Comparison of ENCODE assay signal across 35 cellular contexts in the genomic region with DNA sequence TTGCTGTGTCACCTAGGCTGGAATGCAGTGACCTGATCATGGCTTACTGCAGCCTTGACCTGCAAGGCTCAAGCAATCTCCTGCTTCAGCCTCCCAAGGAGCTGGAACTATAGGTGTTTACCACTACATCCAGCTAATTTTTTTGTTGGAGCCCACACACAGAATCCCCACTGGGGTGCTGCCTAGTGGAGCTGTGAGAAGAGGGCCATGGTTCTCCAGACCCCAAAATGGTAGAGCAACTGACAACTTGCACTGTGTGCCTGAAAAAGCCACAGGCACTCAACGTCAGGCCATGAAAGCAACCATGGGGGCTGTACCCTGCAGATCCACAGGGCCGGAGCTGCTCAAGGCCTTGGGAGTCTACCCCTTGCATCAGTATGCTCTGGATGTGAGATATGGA. TPM values are rescaled to one million over a fixed set of nuclear protein-coding genes. Genes with fewer than 3 reads are reported as not detected.
DNase-seq lines count a peak whose midpoint lies in the region; ATAC-seq, FAIRE-seq and TF ChIP-seq lines count a peak whose summit lies in the region.
"Had no signal": no experiment of that assay in that cellular context is flagged by ENCODE, and none has a peak within 500 bp of the region (broad histone marks: within the 10 kb centered on the region; RNA-seq: fewer than 3 reads in every experiment).

No MANE protein-coding gene starts in this region.

- no peak for TF ChIP-seq RAD21 in H1 (IDR thresholded peaks at IDR 0.05 in 1 of 2, conservative IDR thresholded peaks at IDR 0.05 in 1 of 2; ENCODE audit: low read depth in 2 of 2, low read length in 2 of 2)

- no peak overlapping the region for H3K23ac ChIP-seq in H1 (ENCODE audit: insufficient read length)

- H2BK120ac ChIP-seq in H1 (replicated peaks; ENCODE audit: low read depth, low read length) = no peak overlapping the region

- H2BK15ac ChIP-seq in H1 (ENCODE audit: low read length) = no peak overlapping the region

- no peak overlapping the region for H3K14ac ChIP-seq in H1 (ENCODE audit: insufficient read length)

- peak overlapping the region; percentile 31 for H3K4me3 Mint-ChIP-seq in activated naive CD4-positive, alpha-beta T cell treated with anti-CD3 and anti-CD28 coated beads, Interleukin-2, amount 50 U/mL, for 24 hours
- H3K4me3 Mint-ChIP-seq in T-helper 17 cell (no peak overlapping the region), type B pancreatic cell (no peak overlapping the region)
- peak overlapping the region in 1 of 2 donors; percentile 83 for H3K4me3 Mint-ChIP-seq in stimulated activated naive B cell treated with anti-CD40 and anti-IgM and Interleukin-4, amounts not matched to agents 10 μg/mL and 1 μg/mL and 100 μg/mL, for 72 hours
- H3K4me3 Mint-ChIP-seq: activated CD8-positive, alpha-beta memory T cell treated with anti-CD3 and anti-CD28 coated beads, Interleukin-2, amount 10 ng/mL, durations not matched to agents 7 days and 5 days; activated T-helper 1 cell treated with anti-CD3 and anti-CD28 coated beads, Interleukin-12 subunit alpha, Interleukin-12 subunit beta, Interleukin-2, Interleukin-4 antibody, amounts not matched to agents 30 ng/mL and 10 ng/mL and 1 ng/mL, durations not matched to agents 14 hours and 24 hours and 36 hours; brain; HFFc6; mesothelial cell of epicardium; nephron progenitor cell had no signal

- H4K91ac ChIP-seq in H1 (replicated peaks; ENCODE audit: insufficient read length, low read length) = no peak overlapping the region

- H2BK12ac ChIP-seq in H1 (ENCODE audit: low read depth, low read length) = peak overlapping the region; percentile 32; the same call in 1 of the 2 replicates

- no peak for TF ChIP-seq CTCF in H1 (IDR thresholded peaks at IDR 0.05; ENCODE audit: control extremely low read depth in 1 of 3, insufficient read depth in 1 of 3, low read depth in 1 of 3, low read length in 3 of 3)
- TF ChIP-seq CTCF in type B pancreatic cell (conservative IDR thresholded peaks at IDR 0.05) = no peak

- no peak overlapping the region for H2BK5ac ChIP-seq in H1 (ENCODE audit: low read depth, low read length)

- no peak for TF ChIP-seq POLR2A in H1 (IDR thresholded peaks at IDR 0.05; ENCODE audit: control extremely low read depth in 1 of 2, low read depth in 2 of 2, low read length in 2 of 2)

- no peak for ATAC-seq in T-helper 17 cell
- no peak for ATAC-seq in stimulated activated naive B cell treated with anti-CD40 and anti-IgM and Interleukin-4, amounts not matched to agents 10 μg/mL and 1 μg/mL and 100 μg/mL, for 72 hours (replicated peaks)
- ATAC-seq: left ventricle myocardium superior, pancreas, SK-N-SH treated with all-trans-retinoic acid at 6 μM for 48 hours had no signal

- H2AK5ac ChIP-seq in H1 (ENCODE audit: low read depth, low read length) = no peak overlapping the region

- no peak for TF ChIP-seq EP300 in H1 (IDR thresholded peaks at IDR 0.05; ENCODE audit: borderline replicate concordance in 1 of 2, low read depth in 2 of 2, low read length in 2 of 2)

- no peak overlapping the region for H3K4me2 ChIP-seq in H1 (ENCODE audit: insufficient read depth in 1 of 2, low read depth in 2 of 2, low read length in 2 of 2)
- H3K4me2 ChIP-seq: hepatocyte had no signal

- 87% methylated on average over 2 of the region's 2 CpGs; no CpG with 5 or more reads in 1 of the 2 experiments for whole genome bisulfite sequencing in H1 (ENCODE audit: extremely low coverage in 1 of 2, insufficient coverage in 1 of 2, insufficient read length in 1 of 2, insufficient replicate concordance in 2 of 2, low coverage in 1 of 2, low lambda C conversion rate in 2 of 2, missing lambda C conversion rate in 1 of 2), 2 experiments

- no peak overlapping the region for H3K56ac ChIP-seq in H1 (replicated peaks; ENCODE audit: insufficient read length, low read depth, low read length)

- no peaks in the 10 kb centered on the region for H3K27me3 ChIP-seq in H1 (replicated peaks in 1 of 4; ENCODE audit: control insufficient read depth in 3 of 4, extremely low read depth in 1 of 4, insufficient read depth in 3 of 4, low read length in 3 of 4)
- H3K27me3 ChIP-seq: hepatocyte, MG63, pancreas, right atrium auricular region, thyroid gland had no signal

- H3K36me3 Mint-ChIP-seq in activated naive CD4-positive, alpha-beta T cell treated with anti-CD3 and anti-CD28 coated beads, Interleukin-2, amount 50 U/mL, for 24 hours = peaks cover 7% of the 10 kb centered on the region
- peaks cover 3% of the 10 kb centered on the region for H3K36me3 Mint-ChIP-seq in T-helper 17 cell (ENCODE audit: low read depth)
- peaks cover 37 to 43% of the 10 kb centered on the region in 2 donors for H3K36me3 Mint-ChIP-seq in stimulated activated naive B cell treated with anti-CD40 and anti-IgM and Interleukin-4, amounts not matched to agents 10 μg/mL and 1 μg/mL and 100 μg/mL, for 72 hours
- H3K36me3 Mint-ChIP-seq in type B pancreatic cell = no peaks in the 10 kb centered on the region
- H3K36me3 Mint-ChIP-seq: brain, mesothelial cell of epicardium had no signal

- no peak overlapping the region for H2BK20ac ChIP-seq in H1 (ENCODE audit: low read length)

- no peak overlapping the region for H3K9ac ChIP-seq in H1 (replicated peaks in 1 of 4; ENCODE audit: extremely low read depth in 1 of 4, low read depth in 3 of 4, low read length in 3 of 4)

- no peaks in the 10 kb centered on the region for H3K79me1 ChIP-seq in H1 (ENCODE audit: low read depth, low read length)

- H3K23me2 ChIP-seq in H1 (ENCODE audit: low read depth, low read length) = no peaks in the 10 kb centered on the region

- peaks cover 91% of the 10 kb centered on the region for H3K4me1 Mint-ChIP-seq in activated naive CD4-positive, alpha-beta T cell treated with anti-CD3 and anti-CD28 coated beads, Interleukin-2, amount 50 U/mL, for 24 hours
- H3K4me1 Mint-ChIP-seq in T-helper 17 cell (peaks cover 33% of the 10 kb centered on the region), type B pancreatic cell (ENCODE audit: unreplicated experiment) (peaks cover 4% of the 10 kb centered on the region)
- peaks cover 54 to 72% of the 10 kb centered on the region in 2 donors for H3K4me1 Mint-ChIP-seq in stimulated activated naive B cell treated with anti-CD40 and anti-IgM and Interleukin-4, amounts not matched to agents 10 μg/mL and 1 μg/mL and 100 μg/mL, for 72 hours
- H3K4me1 Mint-ChIP-seq: mesothelial cell of epicardium had no signal

- CTCF ChIA-PET in H1 (lab: Charles Lee; ENCODE audit: partially characterized antibody) = no interaction called here

- H2AFZ ChIP-seq in H1 (ENCODE audit: low read length) = no peak overlapping the region
- H2AFZ ChIP-seq: hepatocyte had no signal

- H3K27ac Mint-ChIP-seq in activated naive CD4-positive, alpha-beta T cell treated with anti-CD3 and anti-CD28 coated beads, Interleukin-2, amount 50 U/mL, for 24 hours = peak overlapping the region; percentile 37
- H3K27ac Mint-ChIP-seq in T-helper 17 cell (peak overlapping the region; percentile 14), type B pancreatic cell (no peak overlapping the region)
- H3K27ac Mint-ChIP-seq in stimulated activated naive B cell treated with anti-CD40 and anti-IgM and Interleukin-4, amounts not matched to agents 10 μg/mL and 1 μg/mL and 100 μg/mL, for 72 hours = peak overlapping the region; percentile 100
- H3K27ac Mint-ChIP-seq: brain, HFFc6, mesothelial cell of epicardium, nephron progenitor cell had no signal

- no peak for DNase-seq in activated naive CD4-positive, alpha-beta T cell treated with anti-CD3 and anti-CD28 coated beads, Interleukin-2, amount 50 U/mL, for 16 hours
- no peak for DNase-seq in T-helper 17 cell
- DNase-seq in H1 (ENCODE audit: low read depth in 1 of 2, low spot score in 2 of 2) = no peak
- no peak for DNase-seq in stimulated activated naive B cell treated with anti-CD40 and anti-IgM and Interleukin-4, amounts not matched to agents 10 μg/mL and 1 μg/mL and 100 μg/mL, for 72 hours
- no peak for DNase-seq in activated CD4-positive, CD25-positive, alpha-beta regulatory T cell (lab: John Stamatoyannopoulos, UW)
- DNase-seq in type B pancreatic cell (ENCODE audit: extremely low spot score, unreplicated experiment) = no peak
- no peak for DNase-seq in NCI-H510A (lab: John Stamatoyannopoulos, UW)
- DNase-seq: ACHN; activated CD4-positive, CD25-positive, alpha-beta regulatory T cell treated with anti-CD3 and anti-CD28 coated beads, Interleukin-2, amount 50 U/mL, for 72 hours; activated CD8-positive, alpha-beta memory T cell treated with anti-CD3 and anti-CD28 coated beads, Interleukin-2, amount 10 ng/mL, durations not matched to agents 7 days and 5 days; effector CD8-positive, alpha-beta T cell; foreskin fibroblast; HFFc6; left ventricle myocardium superior; MG63; NCI-H1417; NCI-H2081 treated with DMSO at 0.1 percent for 48 hours; NCI-H345; NCI-H82; nephron progenitor cell; pancreas; stimulated activated CD4-positive, alpha-beta T cell treated with anti-CD3 and anti-CD28 coated beads, Interleukin-4, amount 100 ng/mL, for 24 hours; stimulated activated naive CD4-positive, alpha-beta T cell treated with Interleukin-2 at 50 U/mL for 16 hours; thyroid gland had no signal

- H4K5ac ChIP-seq in H1 (ENCODE audit: insufficient read length, low read depth, low read length) = no peak overlapping the region

- H3K18ac ChIP-seq in H1 (ENCODE audit: extremely low read depth, low read length) = no peak overlapping the region

- peaks cover 0 to 2% (median 0%) of the 10 kb centered on the region in 4 experiments; a peak in 1 of 7 replicates for H3K4me1 ChIP-seq in H1 (replicated peaks in 1 of 4; ENCODE audit: control insufficient read depth in 3 of 4, insufficient read depth in 4 of 4, low read length in 3 of 4)
- H3K4me1 ChIP-seq: pancreas, right atrium auricular region, thyroid gland had no signal

- no peaks in the 10 kb centered on the region for H3K79me2 ChIP-seq in H1 (ENCODE audit: control insufficient read depth in 1 of 2, insufficient read depth in 2 of 2, low read length in 2 of 2)
- H3K79me2 ChIP-seq: hepatocyte had no signal

- no peak overlapping the region for H3K4ac ChIP-seq in H1 (replicated peaks; ENCODE audit: insufficient read length, low read depth, low read length)

- no peaks in the 10 kb centered on the region for H3K27me3 Mint-ChIP-seq in activated naive CD4-positive, alpha-beta T cell treated with anti-CD3 and anti-CD28 coated beads, Interleukin-2, amount 50 U/mL, for 24 hours
- H3K27me3 Mint-ChIP-seq in T-helper 17 cell (no peaks in the 10 kb centered on the region), type B pancreatic cell (no peaks in the 10 kb centered on the region)
- H3K27me3 Mint-ChIP-seq in stimulated activated naive B cell treated with anti-CD40 and anti-IgM and Interleukin-4, amounts not matched to agents 10 μg/mL and 1 μg/mL and 100 μg/mL, for 72 hours = no peaks in the 10 kb centered on the region
- H3K27me3 Mint-ChIP-seq: activated CD8-positive, alpha-beta memory T cell treated with anti-CD3 and anti-CD28 coated beads, Interleukin-2, amount 10 ng/mL, durations not matched to agents 7 days and 5 days had no signal

- H3K9me3 ChIP-seq in T-helper 17 cell (ENCODE audit: control insufficient read depth, low read length, poor library complexity, severe bottlenecking) (no peaks in the 10 kb centered on the region), H1 (ENCODE audit: insufficient read depth in 2 of 2, low read depth in 1 of 2, low read length in 1 of 2) (peaks cover 0 to 10% of the 10 kb centered on the region in 2 experiments; a peak in 1 of 4 replicates)
- H3K9me3 ChIP-seq: MG63, pancreas, right atrium auricular region, thyroid gland had no signal

- peaks cover 9% of the 10 kb centered on the region for H3K9me3 Mint-ChIP-seq in activated naive CD4-positive, alpha-beta T cell treated with anti-CD3 and anti-CD28 coated beads, Interleukin-2, amount 50 U/mL, for 24 hours
- peaks cover 18 to 31% of the 10 kb centered on the region in 2 donors for H3K9me3 Mint-ChIP-seq in stimulated activated naive B cell treated with anti-CD40 and anti-IgM and Interleukin-4, amounts not matched to agents 10 μg/mL and 1 μg/mL and 100 μg/mL, for 72 hours
- H3K9me3 Mint-ChIP-seq in type B pancreatic cell = peaks cover 7% of the 10 kb centered on the region

- no peak overlapping the region for H4K8ac ChIP-seq in H1 (ENCODE audit: extremely low read depth, insufficient read depth, low read length)

- POLR2A ChIA-PET in H1 (lab: Charles Lee; ENCODE audit: partially characterized antibody) = no interaction called here

- H4K20me1 ChIP-seq in H1 (replicated peaks in 1 of 2; ENCODE audit: control insufficient read depth in 1 of 2, insufficient read depth in 2 of 2, low read length in 2 of 2) = no peaks in the 10 kb centered on the region

- H3K4me3 ChIP-seq in H1 (ENCODE audit: extremely low read depth in 1 of 4, insufficient read depth in 2 of 4, low read depth in 3 of 4, low read length in 4 of 4) = no peak overlapping the region
- H3K4me3 ChIP-seq: hepatocyte, MG63, pancreas, right atrium auricular region, thyroid gland had no signal

- FAIRE-seq in H1 (lab: Jason Lieb, UNC) = no peak
- FAIRE-seq: D721Med, pancreas had no signal

- H3K27ac ChIP-seq in H1 (ENCODE audit: low read depth, low read length) = no peak overlapping the region
- H3K27ac ChIP-seq: C4-2B, hepatocyte, pancreas, right atrium auricular region, thyroid gland had no signal

- no peaks in the 10 kb centered on the region; a peak in 1 of 8 replicates for H3K36me3 ChIP-seq in H1 (ENCODE audit: control insufficient read depth in 2 of 4, insufficient read depth in 4 of 4, low read length in 3 of 4)
- H3K36me3 ChIP-seq: MG63, pancreas, right atrium auricular region, thyroid gland had no signal

RNA-seq across cellular contexts. Expression of a gene that starts 39.1 kb away (rescaled TPM):
- 100 to 1,000 TPM; 697 to 813 TPM for total RNA-seq in T-helper 17 cell
- total RNA-seq in H1 (2021; fragmentation: NEBNext Ultra II Directional; extraction: Animal tissue kit (Norgen Biotek cat#: 25700)) = not detected in 2 replicates
- polyA plus RNA-seq in H1 (2011; rRNA removed) = 0.05 TPM in 1 of 2 replicates, not detected in the other
- 0.09 TPM for polyA plus RNA-seq in H1 (2011; cell fraction: cytosol; rRNA removed)
- not detected for polyA plus RNA-seq in H1 (2011; cell fraction: nucleus; rRNA removed)
- polyA plus RNA-seq in H1 (2012, experiment 1 of 2) = 0.10 TPM in 1 of 4 replicates, not detected in the others
- polyA plus RNA-seq in H1 (2012, experiment 2 of 2) = not detected
- polyA plus RNA-seq in H1 (2013, experiment 1 of 2) = 0.08 TPM
- 0.09 TPM for polyA plus RNA-seq in H1 (2013, experiment 2 of 2)
- polyA minus RNA-seq in H1 (2011; rRNA and poly(A)+ RNA removed) = not detected in 2 replicates
- polyA minus RNA-seq in H1 (2011; cell fraction: cytosol; rRNA and poly(A)+ RNA removed) = not detected
- polyA minus RNA-seq in H1 (2011; cell fraction: nucleus; rRNA and poly(A)+ RNA removed) = not detected
- total RNA-seq in type B pancreatic cell (ENCODE audit: low replicate concordance) = not detected in 2 replicates
- total RNA-seq: mesothelial cell of epicardium had no signal
- polyA plus RNA-seq: hepatocyte had no signal

RNA-seq across cellular contexts. Expression of a gene that starts 59.3 kb away (rescaled TPM):
- not detected for total RNA-seq in T-helper 17 cell
- total RNA-seq in H1 (2021; fragmentation: NEBNext Ultra II Directional; extraction: Animal tissue kit (Norgen Biotek cat#: 25700)) = not detected in 2 replicates
- polyA plus RNA-seq in H1 (2011; rRNA removed) = not detected in 2 replicates
- not detected for polyA plus RNA-seq in H1 (2011; cell fraction: cytosol; rRNA removed)
- polyA plus RNA-seq in H1 (2011; cell fraction: nucleus; rRNA removed) = not detected
- not detected in 4 replicates for polyA plus RNA-seq in H1 (2012, experiment 1 of 2)
- not detected for polyA plus RNA-seq in H1 (2012, experiment 2 of 2)
- polyA plus RNA-seq in H1 (2013, experiment 1 of 2) = not detected
- polyA plus RNA-seq in H1 (2013, experiment 2 of 2) = not detected
- not detected in 2 replicates for polyA minus RNA-seq in H1 (2011; rRNA and poly(A)+ RNA removed)
- not detected for polyA minus RNA-seq in H1 (2011; cell fraction: cytosol; rRNA and poly(A)+ RNA removed)
- polyA minus RNA-seq in H1 (2011; cell fraction: nucleus; rRNA and poly(A)+ RNA removed) = not detected
- 0.69 and 0.89 TPM in 2 replicates for total RNA-seq in type B pancreatic cell (ENCODE audit: low replicate concordance)
- total RNA-seq: activated CD8-positive, alpha-beta memory T cell treated with anti-CD3 and anti-CD28 coated beads, Interleukin-2, amount 10 ng/mL, durations not matched to agents 7 days and 5 days; activated T-helper 1 cell treated with anti-CD3 and anti-CD28 coated beads, Interleukin-12 subunit alpha, Interleukin-12 subunit beta, Interleukin-2, Interleukin-4 antibody, amounts not matched to agents 30 ng/mL and 10 ng/mL and 1 ng/mL, durations not matched to agents 14 hours and 24 hours and 36 hours; hepatocyte; left ventricle myocardium superior; mesothelial cell of epicardium; pancreas; right atrium auricular region; thyroid gland had no signal
- polyA plus RNA-seq: adipose tissue, esophagus, hepatocyte, pancreas had no signal

Comparison
In these comparisons a context has a peak if more than half of its experiments do, and no peak if none do; other contexts are left out.
1. RNA of a gene that starts 39.1 kb away (total RNA-seq): 697 to 813 TPM in T-helper 17 cell; not detected in H1 and not detected in type B pancreatic cell; every median in the first group is over 100 times any median in the second.